ENCODE assay signal across 20 cellular contexts in genomic region chr22:50101870-50102565, GRCh38. TPM values are rescaled to one million over a fixed set of nuclear protein-coding genes. Genes with fewer than 3 reads are reported as not detected.
DNase-seq lines count a peak whose midpoint lies in the region; ATAC-seq and TF ChIP-seq lines count a peak whose summit lies in the region.
"Had no signal": no experiment of that assay in that cellular context is flagged by ENCODE, and none has a peak within 500 bp of the region (broad histone marks: within the 10 kb centered on the region; RNA-seq: fewer than 3 reads in every experiment).

No MANE protein-coding gene starts in this region.

- ATAC-seq in activated naive CD8-positive, alpha-beta T cell treated with anti-CD3 and anti-CD28 coated beads, Interleukin-2, amount 10 ng/mL, durations not matched to agents 7 days and 5 days (ENCODE audit: low read depth): no peak
- no peak for ATAC-seq in activated naive CD8-positive, alpha-beta T cell treated with anti-CD3 and anti-CD28 coated beads, Interleukin-2, amount 50 U/mL, for 24 hours
- ATAC-seq in GM21423 (IDR thresholded peaks at IDR 0.05; ENCODE audit: unreplicated experiment) (no peak), HG02678 (IDR thresholded peaks at IDR 0.05; ENCODE audit: unreplicated experiment) (no peak)
- ATAC-seq: CD8-positive, alpha-beta T cell had no signal

- DNase-seq in activated naive CD8-positive, alpha-beta T cell treated with anti-CD3 and anti-CD28 coated beads, Interleukin-2, amount 10 ng/mL, durations not matched to agents 7 days and 5 days: peak; percentile 10
- no peak for DNase-seq in activated naive CD8-positive, alpha-beta T cell treated with anti-CD3 and anti-CD28 coated beads, Interleukin-2, amount 50 U/mL, for 24 hours
- DNase-seq in NB4 (ENCODE audit: low read depth): peak; percentile 34
- DNase-seq in immature natural killer cell: peak in 1 of 3 donors; percentile 39
- no peak for DNase-seq in stimulated activated CD4-positive, alpha-beta T cell treated with anti-CD3 and anti-CD28 coated beads, Interleukin-2, amount 100 ng/mL, for 24 hours
- DNase-seq: Calu3; CD8-positive, alpha-beta T cell; Kasumi-1; NCI-H1417 treated with DMSO at 0.1 percent for 48 hours; NCI-H187 treated with DMSO at 0.1 percent for 48 hours; NCI-H226; PC-3; SHP77 treated with DMSO at 0.1 percent for 48 hours; SK-N-SH had no signal

- H3K4me1 ChIP-seq in neutrophil (ENCODE audit: control insufficient read depth in 1 of 2, insufficient read depth in 1 of 2, low read depth in 1 of 2, low read length in 1 of 2): peaks cover 25 to 27% of the 10 kb centered on the region in 2 experiments

- peaks cover 27% of the 10 kb centered on the region for H3K4me1 Mint-ChIP-seq in activated naive CD8-positive, alpha-beta T cell treated with anti-CD3 and anti-CD28 coated beads, Interleukin-2, amount 10 ng/mL, durations not matched to agents 7 days and 5 days
- H3K4me1 Mint-ChIP-seq in activated naive CD8-positive, alpha-beta T cell treated with anti-CD3 and anti-CD28 coated beads, Interleukin-2, amount 50 U/mL, for 24 hours: peaks cover 6% of the 10 kb centered on the region
- peaks cover 37% of the 10 kb centered on the region in 2 donors for H3K4me1 Mint-ChIP-seq in immature natural killer cell
- H3K4me1 Mint-ChIP-seq: GM23338 had no signal

- no peak for TF ChIP-seq CTCF in NB4 (IDR thresholded peaks at IDR 0.05; ENCODE audit: low read depth, low read length)
- TF ChIP-seq CTCF in neutrophil (IDR thresholded peaks at IDR 0.05): no peak

- H3K36me3 Mint-ChIP-seq in activated naive CD8-positive, alpha-beta T cell treated with anti-CD3 and anti-CD28 coated beads, Interleukin-2, amount 10 ng/mL, durations not matched to agents 7 days and 5 days: no peaks in the 10 kb centered on the region
- H3K36me3 Mint-ChIP-seq in activated naive CD8-positive, alpha-beta T cell treated with anti-CD3 and anti-CD28 coated beads, Interleukin-2, amount 50 U/mL, for 24 hours (ENCODE audit: low read depth): no peaks in the 10 kb centered on the region
- no peaks in the 10 kb centered on the region for H3K36me3 Mint-ChIP-seq in immature natural killer cell
- H3K36me3 Mint-ChIP-seq: CD8-positive, alpha-beta T cell had no signal

- peaks cover 9% of the 10 kb centered on the region for H3K27me3 Mint-ChIP-seq in activated naive CD8-positive, alpha-beta T cell treated with anti-CD3 and anti-CD28 coated beads, Interleukin-2, amount 10 ng/mL, durations not matched to agents 7 days and 5 days
- peaks cover 3% of the 10 kb centered on the region for H3K27me3 Mint-ChIP-seq in activated naive CD8-positive, alpha-beta T cell treated with anti-CD3 and anti-CD28 coated beads, Interleukin-2, amount 50 U/mL, for 24 hours
- peaks cover 0 to 2% (median 2%) of the 10 kb centered on the region in 3 donors for H3K27me3 Mint-ChIP-seq in immature natural killer cell (ENCODE audit: low read depth in 3 of 3)

- H3K9me3 ChIP-seq in neutrophil: no peaks in the 10 kb centered on the region
- H3K9me3 ChIP-seq: SK-N-SH had no signal

- no peaks in the 10 kb centered on the region for H3K27me3 ChIP-seq in neutrophil

- peak overlapping the region; percentile 43 for H3K27ac Mint-ChIP-seq in activated naive CD8-positive, alpha-beta T cell treated with anti-CD3 and anti-CD28 coated beads, Interleukin-2, amount 10 ng/mL, durations not matched to agents 7 days and 5 days
- H3K27ac Mint-ChIP-seq in activated naive CD8-positive, alpha-beta T cell treated with anti-CD3 and anti-CD28 coated beads, Interleukin-2, amount 50 U/mL, for 24 hours: no peak overlapping the region
- peak overlapping the region in 5 of 6 donors; percentile 4 to 91 (median 64) for H3K27ac Mint-ChIP-seq in immature natural killer cell
- H3K27ac Mint-ChIP-seq: CD8-positive, alpha-beta T cell; GM23338; IgD-negative memory B cell had no signal

- no peaks in the 10 kb centered on the region for H3K36me3 ChIP-seq in neutrophil

- no peak for TF ChIP-seq POLR2A in NB4 (IDR thresholded peaks at IDR 0.05; ENCODE audit: extremely low read depth, insufficient read length)

- no peaks in the 10 kb centered on the region for H3K9me3 Mint-ChIP-seq in activated naive CD8-positive, alpha-beta T cell treated with anti-CD3 and anti-CD28 coated beads, Interleukin-2, amount 10 ng/mL, durations not matched to agents 7 days and 5 days
- H3K9me3 Mint-ChIP-seq in activated naive CD8-positive, alpha-beta T cell treated with anti-CD3 and anti-CD28 coated beads, Interleukin-2, amount 50 U/mL, for 24 hours: no peaks in the 10 kb centered on the region
- H3K9me3 Mint-ChIP-seq in immature natural killer cell: no peaks in the 10 kb centered on the region
- H3K9me3 Mint-ChIP-seq: CD8-positive, alpha-beta T cell; GM23338; IgD-negative memory B cell had no signal

- H3K27ac ChIP-seq in neutrophil: peak overlapping the region; percentile 7

- POLR2A ChIA-PET in activated naive CD8-positive, alpha-beta T cell treated with anti-CD3 and anti-CD28 coated beads, Interleukin-2, amount 10 ng/mL, durations not matched to agents 7 days and 5 days (lab: Charles Lee): no interaction called here

- H3K4me3 ChIP-seq in NB4 (ENCODE audit: low read depth, low read length) (no peak overlapping the region), neutrophil (ENCODE audit: low read depth in 1 of 2, low read length in 1 of 2) (no peak overlapping the region)
- H3K4me3 ChIP-seq: GM23338 had no signal

- no peak overlapping the region for H3K4me3 Mint-ChIP-seq in activated naive CD8-positive, alpha-beta T cell treated with anti-CD3 and anti-CD28 coated beads, Interleukin-2, amount 10 ng/mL, durations not matched to agents 7 days and 5 days
- H3K4me3 Mint-ChIP-seq in activated naive CD8-positive, alpha-beta T cell treated with anti-CD3 and anti-CD28 coated beads, Interleukin-2, amount 50 U/mL, for 24 hours: no peak overlapping the region
- peak overlapping the region in 1 of 5 donors; percentile 2 for H3K4me3 Mint-ChIP-seq in immature natural killer cell
- H3K4me3 Mint-ChIP-seq: CD8-positive, alpha-beta T cell; GM23338 had no signal

RNA-seq across cellular contexts. Expression of gene MOV10L1, which starts 12.2 kb away (rescaled TPM):
- not detected for total RNA-seq in activated naive CD8-positive, alpha-beta T cell treated with anti-CD3 and anti-CD28 coated beads, Interleukin-2, amount 10 ng/mL, durations not matched to agents 7 days and 5 days
- 1 to 10 TPM in 1 of 3 donors, not detected in 2; 1.4 TPM for polyA plus RNA-seq in immature natural killer cell
- total RNA-seq: Calu3; CD8-positive, alpha-beta T cell had no signal
- polyA plus RNA-seq: IgD-negative memory B cell had no signal

RNA-seq across cellular contexts. Expression of gene MLC1, which starts 16.8 kb away (rescaled TPM):
- 1 to 10 TPM; 4.2 to 4.9 TPM for total RNA-seq in activated naive CD8-positive, alpha-beta T cell treated with anti-CD3 and anti-CD28 coated beads, Interleukin-2, amount 10 ng/mL, durations not matched to agents 7 days and 5 days
- polyA plus RNA-seq in immature natural killer cell: 100 to 1,000 TPM in 1 of 3 donors, 10 to 100 TPM in 2; 64.8 to 123 (median 71.7) TPM
- total RNA-seq: Calu3, GM23338 had no signal
- polyA plus RNA-seq: GM23338, SK-N-SH had no signal

RNA-seq across cellular contexts. Expression of gene TTLL8, which starts 43.9 kb away (rescaled TPM):
- total RNA-seq in activated naive CD8-positive, alpha-beta T cell treated with anti-CD3 and anti-CD28 coated beads, Interleukin-2, amount 10 ng/mL, durations not matched to agents 7 days and 5 days: not detected
- polyA plus RNA-seq in immature natural killer cell: not detected
- total RNA-seq: Calu3; CD8-positive, alpha-beta T cell; GM23338; PC-3 had no signal
- polyA plus RNA-seq: BJ, GM23338, IgD-negative memory B cell, SK-N-SH had no signal

Comparison
In these comparisons a context has a peak if more than half of its experiments do, and no peak if none do; other contexts are left out.
1. DNase-seq: peak in activated naive CD8-positive, alpha-beta T cell treated with anti-CD3 and anti-CD28 coated beads, Interleukin-2, amount 10 ng/mL, durations not matched to agents 7 days and 5 days (single experiment) and NB4 (single experiment); none in activated naive CD8-positive, alpha-beta T cell treated with anti-CD3 and anti-CD28 coated beads, Interleukin-2, amount 50 U/mL, for 24 hours (single experiment) and stimulated activated CD4-positive, alpha-beta T cell treated with anti-CD3 and anti-CD28 coated beads, Interleukin-2, amount 100 ng/mL, for 24 hours (0 of 2).